7 cellular contexts compared by ENCODE assay signal in the genomic region with DNA sequence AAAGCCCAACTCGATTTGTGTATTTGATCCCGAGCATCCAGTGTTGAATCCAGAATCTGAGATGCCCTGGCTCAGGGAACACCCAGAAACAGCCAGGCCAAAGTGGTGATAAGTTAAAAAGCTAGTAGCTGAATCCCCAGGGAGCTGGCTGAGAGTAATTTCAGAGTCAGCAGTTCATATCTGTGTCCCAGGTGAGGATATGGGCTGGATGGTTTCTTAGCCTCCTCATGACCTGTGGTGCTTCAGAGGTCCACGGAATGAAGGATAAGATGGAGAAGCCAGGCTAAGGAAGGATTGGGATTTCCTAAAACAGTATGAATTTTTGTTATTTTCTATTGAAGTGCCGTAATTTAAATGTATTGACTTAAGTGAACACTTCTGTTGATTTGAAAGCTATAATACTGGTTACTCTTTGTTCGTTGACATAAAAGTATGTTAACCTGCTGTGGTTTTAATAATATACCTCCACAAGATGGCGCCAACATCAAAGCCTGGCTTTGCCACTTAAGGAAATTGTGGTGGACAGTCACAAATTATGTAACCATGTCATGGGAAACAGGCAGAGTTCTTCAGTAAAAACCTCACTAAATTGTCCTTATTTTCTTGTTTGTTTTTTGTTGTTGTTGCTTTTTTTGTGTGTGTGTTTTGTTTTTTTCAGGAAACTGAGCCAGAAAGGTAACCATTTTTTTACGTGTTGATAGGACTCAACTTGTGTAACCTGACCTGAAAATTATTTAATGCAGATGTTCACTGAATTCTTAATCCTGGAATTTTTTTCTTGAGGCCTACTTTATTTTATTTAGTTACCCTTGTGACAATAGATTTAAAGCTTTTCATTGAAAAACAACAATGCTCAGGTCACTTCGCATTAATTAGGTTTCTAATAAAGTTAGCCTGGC. TPM values are rescaled to one million over a fixed set of nuclear protein-coding genes. Genes with fewer than 3 reads are reported as not detected.
DNase-seq lines count a peak whose midpoint lies in the region; ATAC-seq, FAIRE-seq and TF ChIP-seq lines count a peak whose summit lies in the region.

No MANE protein-coding gene starts in this region.

- H4K20me1 ChIP-seq in HepG2 (ENCODE audit: insufficient read depth, low read length) = peaks cover 18% of the 10 kb centered on the region

- no peaks in the 10 kb centered on the region for H3K4me1 ChIP-seq in colonic mucosa
- 0 out of 2 replicates have a peak, but pooled peaks cover 6% of the 10 kb centered on the region for H3K4me1 ChIP-seq in HepG2 (ENCODE audit: insufficient read depth, low read length)

- peak; percentile 74 for DNase-seq in HFFc6
- peak; percentile 15 to 69 for DNase-seq in NCI-H1930 (lab: John Stamatoyannopoulos, UW)
- DNase-seq in T-helper 9 cell = peak; percentile 47
- peak; percentile 77 for DNase-seq in colonic mucosa
- DNase-seq in HepG2 (ENCODE audit: low spot score) = peak; percentile 79
- peak; percentile 45 to 54 for DNase-seq in stimulated activated naive CD8-positive, alpha-beta T cell treated with anti-CD3 and anti-CD28 coated beads, Interleukin-15, amount 100 ng/mL, for 72 hours

- peak; percentile 59 for FAIRE-seq in HepG2 (lab: Jason Lieb, UNC)

- H3K9me3 Mint-ChIP-seq in HFFc6 = no peaks in the 10 kb centered on the region
- no peaks in the 10 kb centered on the region for H3K9me3 Mint-ChIP-seq in stimulated activated naive CD8-positive, alpha-beta T cell treated with anti-CD3 and anti-CD28 coated beads, Interleukin-15, amount 100 ng/mL, for 72 hours

- no peaks in the 10 kb centered on the region; the same call in none of the 2 replicates for H3K27me3 Mint-ChIP-seq in HFFc6 (ENCODE audit: insufficient read depth)
- no peaks in the 10 kb centered on the region for H3K27me3 Mint-ChIP-seq in stimulated activated naive CD8-positive, alpha-beta T cell treated with anti-CD3 and anti-CD28 coated beads, Interleukin-15, amount 100 ng/mL, for 72 hours

- H3K9me3 ChIP-seq in colonic mucosa = no peaks in the 10 kb centered on the region
- no peaks in the 10 kb centered on the region for H3K9me3 ChIP-seq in HepG2 (ENCODE audit: low read length)

- H3K27ac Mint-ChIP-seq in HFFc6 = peak overlapping the region; percentile 62
- H3K27ac Mint-ChIP-seq in stimulated activated naive CD8-positive, alpha-beta T cell treated with anti-CD3 and anti-CD28 coated beads, Interleukin-15, amount 100 ng/mL, for 72 hours = no peak overlapping the region

- peak; percentile 56 for TF ChIP-seq CTCF in GM12872 (IDR thresholded peaks at IDR 0.05; ENCODE audit: insufficient read depth, low read depth, low read length)
- peak; percentile 95 for TF ChIP-seq CTCF in HFFc6 (IDR thresholded peaks at IDR 0.05)
- peak; percentile 85 for TF ChIP-seq CTCF in colonic mucosa (IDR thresholded peaks at IDR 0.05)
- TF ChIP-seq CTCF in HepG2 (CRISPR knock-in tag; IDR thresholded peaks at IDR 0.05) = peak; percentile 80

- H3K4me2 ChIP-seq in HepG2 (ENCODE audit: low read depth, low read length) = no peak overlapping the region

- BruUV-seq in HepG2 (replicated peaks; lab: Mats Ljungman, UMichigan) = no TSS peak

- no peak overlapping the region for H3K27ac ChIP-seq in colonic mucosa
- no peak overlapping the region for H3K27ac ChIP-seq in HepG2 (ENCODE audit: extremely low read length, insufficient read depth, low read length)

- H2AFZ ChIP-seq in HepG2 (ENCODE audit: low read length) = no peak overlapping the region

- H3K4me3 Mint-ChIP-seq in HFFc6 = no peak overlapping the region
- no peak overlapping the region for H3K4me3 Mint-ChIP-seq in stimulated activated naive CD8-positive, alpha-beta T cell treated with anti-CD3 and anti-CD28 coated beads, Interleukin-15, amount 100 ng/mL, for 72 hours

- TF ChIP-seq POLR2A in HepG2 (IDR thresholded peaks at IDR 0.05; ENCODE audit: insufficient read depth in 1 of 2, low read depth in 2 of 2, low read length in 2 of 2) = no peak

- 75% methylated on average over 8 of the region's 8 CpGs for WGBS in HepG2 (ENCODE audit: low lambda C conversion rate)

- intact Hi-C loops in colonic mucosa (cut with DNase I) = loop anchor here (2.0 to 10.0 kb wide), 4 partner anchors 191 to 638 kb away; a partner anchor contains a TSS
- intact Hi-C loops in HepG2 (cut with micrococcal nuclease; ENCODE audit: unreplicated experiment) = loop anchor here (1.0 to 2.0 kb wide), 6 partner anchors 195 to 639 kb away; a partner anchor contains a TSS

- no peak for TF ChIP-seq EP300 in HepG2 (IDR thresholded peaks at IDR 0.05; ENCODE audit: low read depth in 2 of 2, low read length in 2 of 2)
- no peak for TF ChIP-seq EP300 in HepG2 (CRISPR knock-in tag; IDR thresholded peaks at IDR 0.05; ENCODE audit: borderline replicate concordance)

- H3K27me3 ChIP-seq in colonic mucosa (no peaks in the 10 kb centered on the region), HepG2 (ENCODE audit: control insufficient read depth in 1 of 2, insufficient read depth in 2 of 2, low read length in 2 of 2) (no peaks in the 10 kb centered on the region)

- H3K4me1 Mint-ChIP-seq in HFFc6 (ENCODE audit: low read depth) = peaks cover 77% of the 10 kb centered on the region
- H3K4me1 Mint-ChIP-seq in stimulated activated naive CD8-positive, alpha-beta T cell treated with anti-CD3 and anti-CD28 coated beads, Interleukin-15, amount 100 ng/mL, for 72 hours = peaks cover 44% of the 10 kb centered on the region

- H3K36me3 ChIP-seq in colonic mucosa = peaks cover 3% of the 10 kb centered on the region
- H3K36me3 ChIP-seq in HepG2 (replicated peaks in 1 of 2; ENCODE audit: control insufficient read depth in 1 of 2, insufficient read depth in 2 of 2, low read length in 2 of 2) = peaks cover 28 to 54% of the 10 kb centered on the region in 2 experiments

- peaks cover 14% of the 10 kb centered on the region for H3K79me2 ChIP-seq in HepG2 (ENCODE audit: insufficient read depth, low read length)

- CTCF ChIA-PET in HepG2 (lab: Yijun Ruan, JAX; ENCODE audit: low intra/inter-chr PET ratio, low total read pairs) = interaction anchor here (1.4 to 4.3 kb wide), 8 partner anchors 152 to 638 kb away, joined by 7 to 70 read pairs (median 20); a partner anchor contains a TSS

- peak; percentile 58; the same call in 1 of the 2 replicates for TF ChIP-seq RAD21 in HepG2 (CRISPR knock-in tag; IDR thresholded peaks at IDR 0.05)

- peaks cover 34% of the 10 kb centered on the region for H3K36me3 Mint-ChIP-seq in HFFc6 (ENCODE audit: low read depth)

- ATAC-seq in HepG2 = peak; percentile 64
- no peak for ATAC-seq in stimulated activated naive CD8-positive, alpha-beta T cell treated with anti-CD3 and anti-CD28 coated beads, Interleukin-15, amount 100 ng/mL, for 72 hours

- POLR2A ChIA-PET in HepG2 (lab: Yijun Ruan, JAX) = interaction anchor here (1.1 to 1.3 kb wide), 2 partner anchors 11 to 195 kb away, joined by 4 to 5 read pairs; a partner anchor contains a TSS

- in situ Hi-C loops in HepG2 (cut with HindIII; ENCODE audit: extremely low pct_ligation_motif_present, low pct_unique_long_range_greater_than_20kb) = loop anchor here (5.0 to 25.0 kb wide), 4 partner anchors 221 to 623 kb away; a partner anchor contains a TSS

- H3K9ac ChIP-seq in colonic mucosa (ENCODE audit: low read depth in 2 of 2, low read length in 2 of 2) (no peak overlapping the region), HepG2 (ENCODE audit: insufficient read depth, low read depth, low read length) (no peak overlapping the region)

- H3K4me3 ChIP-seq in colonic mucosa = no peak overlapping the region
- H3K4me3 ChIP-seq in HepG2 (replicated peaks in 1 of 3; ENCODE audit: insufficient read depth in 1 of 3, low read depth in 2 of 3, low read length in 3 of 3) = no peak overlapping the region

TF ChIP-seq in HepG2, 621 proteins besides CTCF, POLR2A, EP300 and RAD21 (continues in another document):
- TF ChIP-seq, protein P1, sequence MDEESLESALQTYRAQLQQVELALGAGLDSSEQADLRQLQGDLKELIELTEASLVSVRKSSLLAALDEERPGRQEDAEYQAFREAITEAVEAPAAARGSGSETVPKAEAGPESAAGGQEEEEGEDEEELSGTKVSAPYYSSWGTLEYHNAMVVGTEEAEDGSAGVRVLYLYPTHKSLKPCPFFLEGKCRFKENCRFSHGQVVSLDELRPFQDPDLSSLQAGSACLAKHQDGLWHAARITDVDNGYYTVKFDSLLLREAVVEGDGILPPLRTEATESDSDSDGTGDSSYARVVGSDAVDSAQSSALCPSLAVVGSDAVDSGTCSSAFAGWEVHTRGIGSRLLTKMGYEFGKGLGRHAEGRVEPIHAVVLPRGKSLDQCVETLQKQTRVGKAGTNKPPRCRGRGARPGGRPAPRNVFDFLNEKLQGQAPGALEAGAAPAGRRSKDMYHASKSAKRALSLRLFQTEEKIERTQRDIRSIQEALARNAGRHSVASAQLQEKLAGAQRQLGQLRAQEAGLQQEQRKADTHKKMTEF (CRISPR knock-in tag; IDR thresholded peaks at IDR 0.05) = 0 out of 2 replicates have a peak, but pooled peaks have one; percentile 19
- peak; percentile 34 for TF ChIP-seq SAP130 (CRISPR knock-in tag; IDR thresholded peaks at IDR 0.05; ENCODE audit: low read depth)

RNA-seq across cellular contexts. Expression of a gene that starts 11.4 kb away (rescaled TPM):
- total RNA-seq in HFFc6 (2021; fragmentation: NEBNext Ultra II Directional; extraction: Animal tissue kit (Norgen Biotek cat#: 25700)) = 10 to 100 TPM; 40.7 to 65.2 (median 52.0) TPM
- 10 to 100 TPM; 22.0 to 24.4 TPM for total RNA-seq in colonic mucosa
- total RNA-seq in HepG2 (2016; rRNA removed; fragmentation: Illumina TruSeq; extraction: Trizol) = 51.2 and 74.1 TPM in 2 replicates
- 6.4 and 7.9 TPM in 2 replicates for total RNA-seq in HepG2 (2016; cell fraction: cytosol; rRNA removed; fragmentation: Illumina TruSeq; extraction: Trizol; ENCODE audit: low read depth)
- total RNA-seq in HepG2 (2016; cell fraction: insoluble cytoplasmic fraction; rRNA removed; fragmentation: Illumina TruSeq; extraction: Trizol) = 58.2 and 73.0 TPM in 2 replicates
- 16.3 and 18.0 TPM in 2 replicates for total RNA-seq in HepG2 (2016; cell fraction: membrane; rRNA removed; fragmentation: Illumina TruSeq; extraction: Trizol)
- 49.4 and 55.6 TPM in 2 replicates for total RNA-seq in HepG2 (2016; cell fraction: nucleus; rRNA removed; fragmentation: Illumina TruSeq; extraction: Trizol)
- 16.7 and 19.5 TPM in 2 replicates for polyA plus RNA-seq in HepG2 (2011; rRNA removed)
- polyA plus RNA-seq in HepG2 (2011; cell fraction: cytosol; rRNA removed) = 10.4 and 16.4 TPM in 2 replicates
- 12.0 and 15.3 TPM in 2 replicates for polyA plus RNA-seq in HepG2 (2011; cell fraction: nucleus; rRNA removed)
- 24.8 and 27.2 TPM in 2 replicates for polyA plus RNA-seq in HepG2 (2012)
- polyA plus RNA-seq in HepG2 (2016; cell fraction: cytosol; fragmentation: Illumina TruSeq; extraction: Trizol; ENCODE audit: low read depth) = 3.2 and 3.8 TPM in 2 replicates
- 63.2 and 64.8 TPM in 2 replicates for polyA plus RNA-seq in HepG2 (2016; cell fraction: insoluble cytoplasmic fraction; fragmentation: Illumina TruSeq; extraction: Trizol; ENCODE audit: low read depth)
- 10.0 and 10.2 TPM in 2 replicates for polyA plus RNA-seq in HepG2 (2016; cell fraction: membrane; fragmentation: Illumina TruSeq; extraction: Trizol; ENCODE audit: low read depth)
- polyA plus RNA-seq in HepG2 (2016; cell fraction: nucleus; fragmentation: Illumina TruSeq; extraction: Trizol; ENCODE audit: insufficient read depth, low read depth) = 34.8 and 37.8 TPM in 2 replicates
- polyA minus RNA-seq in HepG2 (2011; rRNA and poly(A)+ RNA removed; ENCODE audit: low replicate concordance) = 30.0 and 49.9 TPM in 2 replicates
- 20.3 and 36.7 TPM in 2 replicates for polyA minus RNA-seq in HepG2 (2011; cell fraction: cytosol; rRNA and poly(A)+ RNA removed)
- 65.0 and 65.8 TPM in 2 replicates for polyA minus RNA-seq in HepG2 (2011; cell fraction: nucleus; rRNA and poly(A)+ RNA removed)
